Comparison of ENCODE assay signal across 16 cellular contexts in genomic region chr15:41961803-41962202, GRCh38. TPM values are rescaled to one million over a fixed set of nuclear protein-coding genes. Genes with fewer than 3 reads are reported as not detected.
"Had no signal": no experiment of that assay in that cellular context is flagged by ENCODE, and none has a peak within 500 bp of the region (broad histone marks: within the 10 kb centered on the region; RNA-seq: fewer than 3 reads in every experiment).

No MANE protein-coding gene starts in this region.

- H3K36me3 ChIP-seq: lower lobe of right lung, prostate gland, upper lobe of right lung had no signal

- H3K27me3 ChIP-seq: upper lobe of right lung had no signal

- H3K27ac Mint-ChIP-seq: activated CD4-positive, alpha-beta memory T cell treated with anti-CD3 and anti-CD28 coated beads for 36 hours; activated naive CD8-positive, alpha-beta T cell treated with anti-CD3 and anti-CD28 coated beads, Interleukin-2, amount 10 ng/mL, durations not matched to agents 7 days and 5 days; naive B cell had no signal

- H3K9me3 Mint-ChIP-seq: activated CD4-positive, alpha-beta memory T cell treated with anti-CD3 and anti-CD28 coated beads for 36 hours; activated naive CD8-positive, alpha-beta T cell treated with anti-CD3 and anti-CD28 coated beads, Interleukin-2, amount 10 ng/mL, durations not matched to agents 7 days and 5 days had no signal

- H3K27ac ChIP-seq: lower lobe of right lung, prostate gland, upper lobe of right lung had no signal

- H3K4me3 Mint-ChIP-seq: activated CD4-positive, alpha-beta memory T cell treated with anti-CD3 and anti-CD28 coated beads for 36 hours; activated naive CD8-positive, alpha-beta T cell treated with anti-CD3 and anti-CD28 coated beads, Interleukin-2, amount 10 ng/mL, durations not matched to agents 7 days and 5 days; naive B cell had no signal

- H3K4me3 ChIP-seq: lower lobe of right lung, prostate gland, upper lobe of right lung had no signal

- H3K27me3 Mint-ChIP-seq: activated CD4-positive, alpha-beta memory T cell treated with anti-CD3 and anti-CD28 coated beads for 36 hours; activated naive CD8-positive, alpha-beta T cell treated with anti-CD3 and anti-CD28 coated beads, Interleukin-2, amount 10 ng/mL, durations not matched to agents 7 days and 5 days; naive B cell had no signal

- DNase-seq: activated CD4-positive, alpha-beta memory T cell treated with anti-CD3 and anti-CD28 coated beads for 36 hours; activated naive CD8-positive, alpha-beta T cell treated with anti-CD3 and anti-CD28 coated beads, Interleukin-2, amount 10 ng/mL, durations not matched to agents 7 days and 5 days; activated T-cell treated with anti-CD3 and anti-CD28 coated beads, Interleukin-2, amount 50 U/mL, for 48 hours; anterior cingulate cortex; caudate nucleus; effector memory CD4-positive, alpha-beta T cell; erythroblast; lower lobe of right lung; naive B cell; stimulated activated CD4-positive, alpha-beta T cell treated with anti-CD3 and anti-CD28 coated beads, Interleukin-12 subunit alpha, Interleukin-12 subunit beta, amount 100 ng/mL, for 4 hours; stimulated activated naive CD4-positive, alpha-beta T cell; T-helper 9 cell; upper lobe of right lung had no signal

- ATAC-seq: lower lobe of right lung, sciatic nerve, upper lobe of right lung had no signal

- H3K9me3 ChIP-seq: lower lobe of right lung, prostate gland, upper lobe of right lung had no signal

RNA-seq across cellular contexts. Expression of gene PLA2G4E, which starts 59.0 kb away (rescaled TPM):
- total RNA-seq: activated CD4-positive, alpha-beta memory T cell treated with anti-CD3 and anti-CD28 coated beads for 36 hours; activated naive CD8-positive, alpha-beta T cell treated with anti-CD3 and anti-CD28 coated beads, Interleukin-2, amount 10 ng/mL, durations not matched to agents 7 days and 5 days; kidney epithelial cell; sciatic nerve had no signal
